19 cellular contexts compared by ENCODE assay signal in genomic region chr5:77957516-77957915, GRCh38.
DNase-seq lines count a peak whose midpoint lies in the region; ATAC-seq and TF ChIP-seq lines count a peak whose summit lies in the region.
"Had no signal": no experiment of that assay in that cellular context is flagged by ENCODE, and none has a peak within 500 bp of the region (broad histone marks: within the 10 kb centered on the region; RNA-seq: fewer than 3 reads in every experiment).

No MANE protein-coding gene starts in this region.

- DNase-seq in epithelial cell of proximal tubule (ENCODE audit: low read depth) (no peak), GM13977 (ENCODE audit: low spot score) (no peak), activated gamma-delta T cell (lab: John Stamatoyannopoulos, UW) (no peak)
- DNase-seq: ACHN; activated CD4-positive, alpha-beta T cell treated with anti-CD3 and anti-CD28 coated beads, Interleukin-2, amount 50 U/mL, for 1 hour; activated CD8-positive, alpha-beta memory T cell treated with anti-CD3 and anti-CD28 coated beads, Interleukin-2, amount 50 U/mL, for 4 hours; activated gamma-delta T cell treated with Interleukin-2 at 50 U/mL for 16 hours; adrenal gland; effector CD4-positive, alpha-beta T cell; KBM-7; kidney glomerular epithelial cell; MV-4-11; NCI-H1694 treated with DMSO at 0.1 percent for 48 hours; spleen had no signal

- H3K36me3 ChIP-seq in ES-I3 (ENCODE audit: insufficient read depth, low read length) (no peaks in the 10 kb centered on the region), HUES6 (ENCODE audit: control insufficient read depth, insufficient read depth, low read length) (no peaks in the 10 kb centered on the region)
- H3K36me3 ChIP-seq: adrenal gland, spleen had no signal

- peak overlapping the region; percentile 45 to 76 (median 62) for H3K4me3 Mint-ChIP-seq in nephron

- H3K9me3 Mint-ChIP-seq in nephron: peaks cover 10% of the 10 kb centered on the region

- H3K9ac ChIP-seq in ES-I3 (ENCODE audit: low read depth, low read length) (peak overlapping the region; percentile 66; the same call in 1 of the 2 replicates), HUES6 (ENCODE audit: low read length) (peak overlapping the region; percentile 55)

- H3K27me3 Mint-ChIP-seq in nephron (ENCODE audit: low read depth): peaks cover 89% of the 10 kb centered on the region

- TF ChIP-seq CTCF in epithelial cell of proximal tubule (conservative IDR thresholded peaks at IDR 0.05; ENCODE audit: low read depth, low read length) (no peak), nephron (IDR thresholded peaks at IDR 0.05; ENCODE audit: unreplicated experiment in 3 of 3) (no peak), GM13977 (IDR thresholded peaks at IDR 0.05; ENCODE audit: extremely low read depth, insufficient read depth, missing control alignments) (no peak)

- H3K9me3 ChIP-seq in ES-I3 (ENCODE audit: control insufficient read depth, insufficient read depth, low read length): no peaks in the 10 kb centered on the region
- no peaks in the 10 kb centered on the region for H3K9me3 ChIP-seq in HUES6 (ENCODE audit: control insufficient read depth, insufficient read depth, low read depth, low read length)
- H3K9me3 ChIP-seq: adrenal gland, spleen had no signal

- H3K4me1 Mint-ChIP-seq in nephron: peaks cover 11% of the 10 kb centered on the region

- H3K4me3 ChIP-seq in HUES6 (ENCODE audit: low read depth, low read length) (peak overlapping the region; percentile 52), epithelial cell of proximal tubule (ENCODE audit: low read depth, low read length) (peak overlapping the region; percentile 44)
- H3K4me3 ChIP-seq: adrenal gland had no signal

- no peak overlapping the region for H3K27ac Mint-ChIP-seq in nephron

- peaks cover 18% of the 10 kb centered on the region for H3K4me1 ChIP-seq in ES-I3 (ENCODE audit: insufficient read depth, low read length)
- H3K4me1 ChIP-seq in HUES6 (ENCODE audit: control insufficient read depth, insufficient read depth, low read length): peaks cover 26% of the 10 kb centered on the region

- no peak for ATAC-seq in GM19035 (IDR thresholded peaks at IDR 0.05; ENCODE audit: unreplicated experiment)
- no peak for ATAC-seq in GM18870 (IDR thresholded peaks at IDR 0.05; ENCODE audit: unreplicated experiment)

- H3K36me3 Mint-ChIP-seq in nephron (ENCODE audit: low read depth): peaks cover 5% of the 10 kb centered on the region

- peaks cover 77% of the 10 kb centered on the region for H3K27me3 ChIP-seq in HUES6 (ENCODE audit: control insufficient read depth, insufficient read depth, low read length)

- in situ Hi-C loops in GM13977 (cut with MboI; ENCODE audit: low pct_unique_long_range_greater_than_20kb, low sequenced_read_pairs, unreplicated experiment): no loop called here

- H3K27ac ChIP-seq in HUES6 (ENCODE audit: low read depth, low read length): no peak overlapping the region
- H3K27ac ChIP-seq: adrenal gland, spleen had no signal
